Comparison of ENCODE assay signal across 8 cellular contexts in the genomic region with DNA sequence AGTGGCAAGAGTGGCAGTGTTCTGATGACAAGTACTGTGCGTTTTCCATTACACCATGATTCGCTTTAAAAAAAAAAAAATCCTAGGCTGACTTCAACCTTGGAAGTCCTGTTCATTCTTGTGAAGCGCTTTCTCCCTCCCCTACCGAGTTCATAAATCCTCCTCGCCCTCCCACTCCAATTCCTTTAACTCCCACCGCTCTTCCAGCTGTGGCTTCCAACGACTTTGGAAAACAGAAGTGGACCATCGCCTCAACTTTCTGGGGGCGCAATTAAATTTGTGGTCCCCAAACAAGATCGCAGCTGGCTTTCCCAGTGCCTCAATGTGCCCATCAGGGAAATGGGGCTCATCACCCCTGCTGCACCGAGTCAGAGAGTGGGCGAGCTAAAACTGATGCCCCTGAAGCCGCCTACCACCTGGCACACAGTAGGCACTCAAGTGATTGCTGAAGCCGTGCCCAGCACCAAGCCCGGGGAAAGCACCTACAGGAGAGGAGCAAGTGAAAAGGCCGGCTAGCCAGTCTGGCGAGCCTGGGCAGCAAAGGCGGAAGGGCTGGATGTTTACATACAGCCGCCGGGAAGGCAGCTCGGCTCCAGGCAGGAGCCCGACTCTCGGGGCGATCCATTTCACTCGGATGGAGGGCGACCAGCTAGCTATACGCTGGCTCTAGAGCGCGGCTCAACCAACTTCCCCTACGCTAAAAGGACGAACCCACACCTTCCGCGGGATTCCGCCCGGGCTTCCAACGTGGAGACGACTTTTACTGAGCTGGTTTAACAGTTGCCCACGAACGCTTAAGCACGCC. TPM values are rescaled to one million over a fixed set of nuclear protein-coding genes. Genes with fewer than 3 reads are reported as not detected.
A peak's percentile ranks its signal among the peaks of the same experiment; 100 is the strongest.
DNase-seq lines count a peak whose midpoint lies in the region; ATAC-seq and TF ChIP-seq lines count a peak whose summit lies in the region.

No MANE protein-coding gene starts in this region.

- WGBS in ovary, 3 donors = 0 to 1% (median 0%) methylated on average over 37 to 40 of the region's 40 CpGs

- no peaks in the 10 kb centered on the region for H3K9me3 Mint-ChIP-seq in activated CD8-positive, alpha-beta T cell treated with anti-CD3 and anti-CD28 coated beads, Interleukin-2, amount 10 ng/mL, durations not matched to agents 7 days and 5 days (ENCODE audit: insufficient read depth)
- H3K9me3 Mint-ChIP-seq in glutamatergic neuron (ENCODE audit: unreplicated experiment) = peaks cover 3% of the 10 kb centered on the region

- intact Hi-C loops in ovary (cut with DNase I) = loop anchor here (10.0 kb wide), 5 partner anchors 53 to 1203 kb away; no protein-coding TSS in a partner anchor

- H3K9me3 ChIP-seq in ES-I3 (ENCODE audit: control insufficient read depth, insufficient read depth, low read length) = no peaks in the 10 kb centered on the region
- H3K9me3 ChIP-seq in ovary = no peaks in the 10 kb centered on the region

- peak; percentile 51 for ATAC-seq in activated CD8-positive, alpha-beta T cell treated with anti-CD3 and anti-CD28 coated beads, Interleukin-2, amount 10 ng/mL, durations not matched to agents 7 days and 5 days
- ATAC-seq in GM21737 (IDR thresholded peaks at IDR 0.05; ENCODE audit: unreplicated experiment) = no peak

- peaks cover 9% of the 10 kb centered on the region for H3K4me1 Mint-ChIP-seq in activated CD8-positive, alpha-beta T cell treated with anti-CD3 and anti-CD28 coated beads, Interleukin-2, amount 10 ng/mL, durations not matched to agents 7 days and 5 days (ENCODE audit: low read depth)
- H3K4me1 Mint-ChIP-seq in glutamatergic neuron (ENCODE audit: low read depth, unreplicated experiment) = peaks cover 13% of the 10 kb centered on the region

- no peak overlapping the region for H3K4me3 ChIP-seq in NB4 (ENCODE audit: low read depth, low read length)
- H3K4me3 ChIP-seq in ovary = peak overlapping the region; percentile 62

- TF ChIP-seq CTCF in 22Rv1 (IDR thresholded peaks at IDR 0.05) (no peak), NB4 (IDR thresholded peaks at IDR 0.05; ENCODE audit: low read depth, low read length) (no peak), glutamatergic neuron (IDR thresholded peaks at IDR 0.05; ENCODE audit: partially characterized antibody, unreplicated experiment) (no peak), ovary (IDR thresholded peaks at IDR 0.05) (no peak)

- peak overlapping the region; percentile 74 for H3K9ac ChIP-seq in ES-I3 (ENCODE audit: low read depth, low read length)

- CTCF ChIA-PET in activated CD8-positive, alpha-beta T cell treated with anti-CD3 and anti-CD28 coated beads, Interleukin-2, amount 10 ng/mL, durations not matched to agents 7 days and 5 days (lab: Charles Lee) = no interaction called here

- H3K27ac ChIP-seq in 22Rv1 = peak overlapping the region; percentile 79
- H3K27ac ChIP-seq in ovary = peak overlapping the region; percentile 86 to 92

- DNase-seq in NB4 (ENCODE audit: low read depth) = peak; percentile 12
- DNase-seq in activated CD8-positive, alpha-beta T cell treated with anti-CD3 and anti-CD28 coated beads, Interleukin-2, amount 10 ng/mL, durations not matched to agents 7 days and 5 days = no peak
- peak; percentile 72 for DNase-seq in glutamatergic neuron
- DNase-seq in ovary = peak in 4 of 5 donors; percentile 52 to 70 (median 57)
- no peak for DNase-seq in epidermal melanocyte (ENCODE audit: insufficient read length, low spot score)

- H3K27ac Mint-ChIP-seq in activated CD8-positive, alpha-beta T cell treated with anti-CD3 and anti-CD28 coated beads, Interleukin-2, amount 10 ng/mL, durations not matched to agents 7 days and 5 days = no peak overlapping the region
- H3K27ac Mint-ChIP-seq in glutamatergic neuron (ENCODE audit: unreplicated experiment) = peak overlapping the region; percentile 76

- POLR2A ChIA-PET in activated CD8-positive, alpha-beta T cell treated with anti-CD3 and anti-CD28 coated beads, Interleukin-2, amount 10 ng/mL, durations not matched to agents 7 days and 5 days (lab: Charles Lee) = no interaction called here

- no peaks in the 10 kb centered on the region for H3K27me3 ChIP-seq in ovary

- H3K27me3 Mint-ChIP-seq in activated CD8-positive, alpha-beta T cell treated with anti-CD3 and anti-CD28 coated beads, Interleukin-2, amount 10 ng/mL, durations not matched to agents 7 days and 5 days (ENCODE audit: low read depth) = peaks cover 44% of the 10 kb centered on the region
- H3K27me3 Mint-ChIP-seq in glutamatergic neuron (ENCODE audit: unreplicated experiment) = peaks cover 4% of the 10 kb centered on the region

- H3K36me3 ChIP-seq in ES-I3 (ENCODE audit: insufficient read depth, low read length) = no peaks in the 10 kb centered on the region
- no peaks in the 10 kb centered on the region for H3K36me3 ChIP-seq in ovary

- no peak for TF ChIP-seq POLR2A in NB4 (IDR thresholded peaks at IDR 0.05; ENCODE audit: extremely low read depth, insufficient read length)
- no peak for TF ChIP-seq POLR2A in ovary (IDR thresholded peaks at IDR 0.05)

- H3K4me1 ChIP-seq in ES-I3 (ENCODE audit: insufficient read depth, low read length) = peaks cover 43% of the 10 kb centered on the region
- peaks cover 7% of the 10 kb centered on the region for H3K4me1 ChIP-seq in ovary (ENCODE audit: insufficient read depth)

- TF ChIP-seq EP300 in ovary (IDR thresholded peaks at IDR 0.05) = no peak

- no peaks in the 10 kb centered on the region for H3K36me3 Mint-ChIP-seq in activated CD8-positive, alpha-beta T cell treated with anti-CD3 and anti-CD28 coated beads, Interleukin-2, amount 10 ng/mL, durations not matched to agents 7 days and 5 days (ENCODE audit: low read depth)
- H3K36me3 Mint-ChIP-seq in glutamatergic neuron (ENCODE audit: unreplicated experiment) = peaks cover 4% of the 10 kb centered on the region

- H3K4me3 Mint-ChIP-seq in activated CD8-positive, alpha-beta T cell treated with anti-CD3 and anti-CD28 coated beads, Interleukin-2, amount 10 ng/mL, durations not matched to agents 7 days and 5 days = peak overlapping the region; percentile 67
- H3K4me3 Mint-ChIP-seq in glutamatergic neuron (ENCODE audit: unreplicated experiment) = peak overlapping the region; percentile 95

RNA-seq across cellular contexts. Expression of gene PLPP3, which starts 1.3 kb away (rescaled TPM):
- not detected for total RNA-seq in activated CD8-positive, alpha-beta T cell treated with anti-CD3 and anti-CD28 coated beads, Interleukin-2, amount 10 ng/mL, durations not matched to agents 7 days and 5 days
- total RNA-seq in glutamatergic neuron (ENCODE audit: unreplicated experiment) (11.7 TPM), ovary (100 to 1,000 TPM in 4 of 7 donors, 10 to 100 TPM in 3; 51.4 to 183 (median 125) TPM)
- polyA plus RNA-seq in ovary = 100 to 1,000 TPM; 121 to 188 TPM

Comparison
In these comparisons a context has a peak if more than half of its experiments do, and no peak if none do; other contexts are left out.
1. DNase-seq: peak in NB4 (single experiment), glutamatergic neuron (single experiment) and ovary (4 of 5); none in activated CD8-positive, alpha-beta T cell treated with anti-CD3 and anti-CD28 coated beads, Interleukin-2, amount 10 ng/mL, durations not matched to agents 7 days and 5 days (single experiment) and epidermal melanocyte (single experiment).
2. RNA of gene PLPP3, which starts 1.3 kb away (total RNA-seq): 51.4 to 183 TPM in ovary and 11.7 TPM in glutamatergic neuron (single experiment); not detected in activated CD8-positive, alpha-beta T cell treated with anti-CD3 and anti-CD28 coated beads, Interleukin-2, amount 10 ng/mL, durations not matched to agents 7 days and 5 days; every median in the first group is over 10 times any median in the second.